Comparison of ENCODE assay signal across 8 cellular contexts in the genomic region with DNA sequence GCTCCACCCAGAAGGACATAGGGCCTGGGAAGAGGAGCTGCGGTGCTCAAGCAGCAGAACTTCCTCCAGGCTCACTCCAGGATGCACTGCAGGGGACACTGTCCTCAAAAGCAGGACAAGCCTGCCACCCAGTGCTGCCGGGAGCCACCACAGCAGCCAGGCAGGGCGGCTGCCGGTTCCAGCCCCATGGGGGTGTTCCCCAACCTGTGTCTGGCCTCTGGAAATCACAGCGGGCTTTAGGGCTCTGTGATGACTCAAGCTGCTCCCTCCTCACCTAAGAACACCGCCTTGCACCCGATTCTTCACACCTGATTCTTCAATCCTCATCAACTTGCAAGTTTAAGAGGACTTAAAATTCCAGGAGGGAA.
DNase-seq lines count a peak whose midpoint lies in the region; ATAC-seq and TF ChIP-seq lines count a peak whose summit lies in the region.

No MANE protein-coding gene starts in this region.

- no peaks in the 10 kb centered on the region for H3K9me3 Mint-ChIP-seq in activated naive CD4-positive, alpha-beta T cell treated with anti-CD3 and anti-CD28 coated beads, Interleukin-2, amount 10 ng/mL, durations not matched to agents 7 days and 5 days
- no peaks in the 10 kb centered on the region for H3K9me3 Mint-ChIP-seq in activated T-helper 17 cell treated with anti-CD3 and anti-CD28 coated beads, Interleukin-2, amount 50 U/mL, for 72 hours

- intact Hi-C loops in lower leg skin (cut with DNase I; ENCODE audit: low total_unique reads), result loop anchor here (5.0 kb wide), 1 partner anchor 397 kb away; no protein-coding TSS in a partner anchor

- DNase-seq in activated naive CD4-positive, alpha-beta T cell treated with anti-CD3 and anti-CD28 coated beads, Interleukin-2, amount 10 ng/mL, durations not matched to agents 7 days and 5 days, result peak; percentile 48
- no peak for DNase-seq in activated naive CD4-positive, alpha-beta T cell (lab: John Stamatoyannopoulos, UW)
- DNase-seq in NCI-H2107 treated with DMSO at 0.1 percent for 48 hours (lab: John Stamatoyannopoulos, UW; ENCODE audit: unreplicated experiment), result peak; percentile 9
- DNase-seq in stimulated activated CD8-positive, alpha-beta memory T cell treated with anti-CD3 and anti-CD28 coated beads, Interleukin-4, amount 100 ng/mL, for 48 hours, result peak; percentile 36
- no peak for DNase-seq in lower leg skin (ENCODE audit: low spot score in 2 of 2)
- DNase-seq in Ammon's horn (ENCODE audit: low spot score), result no peak

- no peak for TF ChIP-seq CTCF in lower leg skin (IDR thresholded peaks at IDR 0.05)

- peaks cover 10% of the 10 kb centered on the region for H3K27me3 Mint-ChIP-seq in activated naive CD4-positive, alpha-beta T cell treated with anti-CD3 and anti-CD28 coated beads, Interleukin-2, amount 10 ng/mL, durations not matched to agents 7 days and 5 days
- H3K27me3 Mint-ChIP-seq in activated T-helper 17 cell treated with anti-CD3 and anti-CD28 coated beads, Interleukin-2, amount 50 U/mL, for 72 hours, result peaks cover 24% of the 10 kb centered on the region

- 13 to 25% methylated on average over 7 of the region's 7 CpGs for WGBS in lower leg skin, 2 donors

- no peak overlapping the region for H3K4me3 Mint-ChIP-seq in activated naive CD4-positive, alpha-beta T cell treated with anti-CD3 and anti-CD28 coated beads, Interleukin-2, amount 10 ng/mL, durations not matched to agents 7 days and 5 days
- H3K4me3 Mint-ChIP-seq in activated T-helper 17 cell treated with anti-CD3 and anti-CD28 coated beads, Interleukin-2, amount 50 U/mL, for 72 hours, result no peak overlapping the region

- peak; percentile 77 for ATAC-seq in activated T-helper 17 cell treated with anti-CD3 and anti-CD28 coated beads, Interleukin-2, amount 50 U/mL, for 72 hours (replicated peaks)
- no peak for ATAC-seq in HG02884 (IDR thresholded peaks at IDR 0.05; ENCODE audit: unreplicated experiment)

- no peaks in the 10 kb centered on the region for H3K36me3 Mint-ChIP-seq in activated naive CD4-positive, alpha-beta T cell treated with anti-CD3 and anti-CD28 coated beads, Interleukin-2, amount 10 ng/mL, durations not matched to agents 7 days and 5 days
- no peaks in the 10 kb centered on the region for H3K36me3 Mint-ChIP-seq in activated T-helper 17 cell treated with anti-CD3 and anti-CD28 coated beads, Interleukin-2, amount 50 U/mL, for 72 hours (ENCODE audit: low read depth)

- CTCF ChIA-PET in activated naive CD4-positive, alpha-beta T cell treated with anti-CD3 and anti-CD28 coated beads, Interleukin-2, amount 10 ng/mL, durations not matched to agents 7 days and 5 days (lab: Charles Lee), result no interaction called here

- no peak for TF ChIP-seq POLR2A in lower leg skin (IDR thresholded peaks at IDR 0.05)

- no peak overlapping the region for H3K27ac Mint-ChIP-seq in activated naive CD4-positive, alpha-beta T cell treated with anti-CD3 and anti-CD28 coated beads, Interleukin-2, amount 10 ng/mL, durations not matched to agents 7 days and 5 days
- no peak overlapping the region for H3K27ac Mint-ChIP-seq in activated T-helper 17 cell treated with anti-CD3 and anti-CD28 coated beads, Interleukin-2, amount 50 U/mL, for 72 hours

- H3K4me1 Mint-ChIP-seq in activated naive CD4-positive, alpha-beta T cell treated with anti-CD3 and anti-CD28 coated beads, Interleukin-2, amount 10 ng/mL, durations not matched to agents 7 days and 5 days, result no peaks in the 10 kb centered on the region
- H3K4me1 Mint-ChIP-seq in activated T-helper 17 cell treated with anti-CD3 and anti-CD28 coated beads, Interleukin-2, amount 50 U/mL, for 72 hours, result peaks cover 2% of the 10 kb centered on the region

- H3K4me3 ChIP-seq in lower leg skin (ENCODE audit: low read depth, poor library complexity, severe bottlenecking), result no peak overlapping the region

Comparison
In these comparisons a context has a peak if more than half of its experiments do, and no peak if none do; other contexts are left out.
1. DNase-seq: peak in activated naive CD4-positive, alpha-beta T cell treated with anti-CD3 and anti-CD28 coated beads, Interleukin-2, amount 10 ng/mL, durations not matched to agents 7 days and 5 days (single experiment), NCI-H2107 treated with DMSO at 0.1 percent for 48 hours (single experiment) and stimulated activated CD8-positive, alpha-beta memory T cell treated with anti-CD3 and anti-CD28 coated beads, Interleukin-4, amount 100 ng/mL, for 48 hours (single experiment); none in activated naive CD4-positive, alpha-beta T cell (0 of 4), lower leg skin (0 of 2) and Ammon's horn (single experiment).